Comparison of ENCODE assay signal across 8 cellular contexts in the genomic region with DNA sequence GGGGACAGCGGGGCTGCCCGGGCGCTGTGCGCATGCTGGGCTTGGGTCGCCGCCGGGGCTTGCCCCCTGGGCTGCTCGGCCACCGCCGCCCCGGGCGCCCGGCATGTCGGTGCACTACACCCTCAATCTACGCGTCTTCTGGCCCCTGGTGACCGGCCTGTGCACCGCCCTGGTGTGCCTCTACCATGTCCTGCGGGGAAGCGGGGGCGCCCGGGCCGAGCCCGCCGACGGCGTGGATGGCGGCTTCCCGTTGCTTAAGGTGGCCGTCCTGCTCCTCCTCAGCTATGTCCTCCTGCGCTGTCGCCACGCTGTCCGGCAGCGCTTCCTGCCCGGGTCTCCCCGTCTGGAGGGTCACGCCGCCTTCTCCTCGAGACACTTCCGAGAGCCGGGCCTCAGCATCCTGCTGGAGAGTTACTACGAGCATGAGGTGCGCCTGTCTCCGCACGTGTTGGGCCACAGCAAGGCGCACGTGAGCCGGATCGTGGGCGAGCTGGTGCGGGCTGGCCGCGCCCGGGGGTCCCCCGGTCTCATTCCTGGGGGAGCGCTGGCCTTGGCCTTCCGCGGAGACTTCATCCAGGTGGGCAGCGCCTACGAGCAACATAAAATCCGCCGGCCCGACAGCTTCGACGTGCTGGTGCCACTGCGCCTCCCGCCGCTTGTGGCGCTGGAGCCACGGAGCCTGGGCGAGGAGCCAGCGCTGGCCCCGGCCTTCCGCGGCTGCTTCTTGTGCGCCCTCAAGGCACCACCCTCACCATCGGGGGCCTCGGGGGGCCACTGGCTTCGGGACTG. TPM values are rescaled to one million over a fixed set of nuclear protein-coding genes. Genes with fewer than 3 reads are reported as not detected.
A peak's percentile ranks its signal among the peaks of the same experiment; 100 is the strongest.
DNase-seq lines count a peak whose midpoint lies in the region; FAIRE-seq and TF ChIP-seq lines count a peak whose summit lies in the region.

No MANE protein-coding gene starts in this region.

- H3K27me3 Mint-ChIP-seq in mesothelial cell of epicardium (ENCODE audit: low read depth), result no peaks in the 10 kb centered on the region

- H3K4me3 Mint-ChIP-seq in mesothelial cell of epicardium, result peak overlapping the region; percentile 76

- peak overlapping the region; percentile 56 for H3K4me3 ChIP-seq in SJCRH30
- H3K4me3 ChIP-seq in endothelial cell of umbilical vein (replicated peaks in 1 of 3; ENCODE audit: insufficient read depth in 1 of 3, low read depth in 1 of 3, low read length in 3 of 3), result peak overlapping the region; percentile 12 to 66 (median 44)
- H3K4me3 ChIP-seq in vagina, result peak overlapping the region; percentile 67 to 84

- H2AFZ ChIP-seq in endothelial cell of umbilical vein (ENCODE audit: low read depth, low read length), result peak overlapping the region; percentile 10

- no peaks in the 10 kb centered on the region for H3K36me3 ChIP-seq in SJCRH30
- peaks cover 4 to 8% of the 10 kb centered on the region in 2 experiments for H3K36me3 ChIP-seq in endothelial cell of umbilical vein (ENCODE audit: control insufficient read depth in 2 of 2, extremely low read depth in 1 of 2, insufficient read depth in 2 of 2, low read length in 2 of 2)
- no peaks in the 10 kb centered on the region for H3K36me3 ChIP-seq in vagina

- peak; percentile 77 for FAIRE-seq in endothelial cell of umbilical vein (lab: Jason Lieb, UNC)

- POLR2A ChIA-PET in endothelial cell of umbilical vein (lab: Charles Lee), result interaction anchor here (1.0 to 2.1 kb wide), 3 partner anchors 20 to 28 kb away, joined by 3 to 15 read pairs (median 6); no protein-coding TSS in a partner anchor

- CTCF ChIA-PET in endothelial cell of umbilical vein (lab: Charles Lee), result interaction anchor here (0.7 to 3.5 kb wide), 9 partner anchors 9 to 313 kb away, joined by 3 to 37 read pairs (median 7); a partner anchor contains a TSS

- peaks cover 46% of the 10 kb centered on the region for H3K79me2 ChIP-seq in endothelial cell of umbilical vein (ENCODE audit: control insufficient read depth, insufficient read depth, low read length)

- dilution Hi-C loops in endothelial cell of umbilical vein (cut with MboI; ENCODE audit: extremely low pct_ligation_motif_present, low sequenced_read_pairs), result loop anchor here (25.0 kb wide), 1 partner anchor 327 kb away; a partner anchor contains a TSS

- intact Hi-C loops in endothelial cell of umbilical vein (cut with micrococcal nuclease) (loop anchor here (1.0 to 10.0 kb wide), 6 partner anchors 28 to 408 kb away; a partner anchor contains a TSS), vagina (cut with DNase I) (no loop called here)

- H3K9me1 ChIP-seq in endothelial cell of umbilical vein (replicated peaks; ENCODE audit: control insufficient read depth, extremely low read depth, insufficient read depth, low read length), result no peaks in the 10 kb centered on the region

- H3K36me3 Mint-ChIP-seq in mesothelial cell of epicardium, result peaks cover 2% of the 10 kb centered on the region

- peak overlapping the region; percentile 88 for H3K9ac ChIP-seq in endothelial cell of umbilical vein (replicated peaks; ENCODE audit: extremely low read depth, insufficient read depth, low read length)

- no TSS peak for BruUV-seq in endothelial cell of umbilical vein (replicated peaks; lab: Mats Ljungman, UMichigan)

- TF ChIP-seq POLR2A in endothelial cell of umbilical vein (IDR thresholded peaks at IDR 0.05; ENCODE audit: low read depth, low read length), result no peak
- TF ChIP-seq POLR2A in vagina (IDR thresholded peaks at IDR 0.05), result no peak

- TF ChIP-seq CTCF in GM13977 (IDR thresholded peaks at IDR 0.05; ENCODE audit: extremely low read depth, insufficient read depth, missing control alignments) (peak; percentile 13), endothelial cell of umbilical vein (IDR thresholded peaks at IDR 0.05; ENCODE audit: extremely low read depth in 1 of 2, insufficient read depth in 1 of 2, low read depth in 1 of 2, low read length in 2 of 2) (peak in 1 of 2 donors; percentile 48), mesothelial cell of epicardium (IDR thresholded peaks at IDR 0.05; ENCODE audit: unreplicated experiment) (no peak), vagina (IDR thresholded peaks at IDR 0.05) (no peak)

- in situ Hi-C loops in GM13977 (cut with MboI; ENCODE audit: low pct_unique_long_range_greater_than_20kb, low sequenced_read_pairs, unreplicated experiment), result no loop called here

- peak overlapping the region; percentile 75 for H3K27ac Mint-ChIP-seq in mesothelial cell of epicardium

- H3K27ac ChIP-seq in SJCRH30 (no peak overlapping the region), endothelial cell of umbilical vein (ENCODE audit: insufficient read depth, low read depth, low read length) (peak overlapping the region; percentile 89), vagina (peak overlapping the region; percentile 94)

- no peaks in the 10 kb centered on the region for H3K9me3 Mint-ChIP-seq in mesothelial cell of epicardium

- H3K27me3 ChIP-seq in SJCRH30 (no peaks in the 10 kb centered on the region), endothelial cell of umbilical vein (ENCODE audit: control insufficient read depth in 2 of 2, insufficient read depth in 2 of 2, low read length in 2 of 2) (no peaks in the 10 kb centered on the region), vagina (no peaks in the 10 kb centered on the region)

- H4K20me1 ChIP-seq in endothelial cell of umbilical vein (replicated peaks; ENCODE audit: control insufficient read depth, extremely low read depth, insufficient read depth, low read length), result no peaks in the 10 kb centered on the region

- peaks cover 27% of the 10 kb centered on the region for H3K4me1 ChIP-seq in SJCRH30
- peaks cover 46% of the 10 kb centered on the region for H3K4me1 ChIP-seq in endothelial cell of umbilical vein (ENCODE audit: control insufficient read depth, extremely low read depth, insufficient read depth, low read length)
- peaks cover 62% of the 10 kb centered on the region for H3K4me1 ChIP-seq in vagina

- DNase-seq in A172 (ENCODE audit: low spot score) (peak; percentile 43), GM13977 (ENCODE audit: low spot score) (peak; percentile 75), SJCRH30 (no peak), endothelial cell of umbilical vein (ENCODE audit: low read depth, low spot score) (peak; percentile 79), mesothelial cell of epicardium (ENCODE audit: low spot score in 2 of 2, unreplicated experiment in 2 of 2) (no peak), vagina (ENCODE audit: extremely low spot score in 2 of 2) (no peak), SKM-1 treated with dmso at 0.1 percent for 144 hours (lab: John Stamatoyannopoulos, UW; ENCODE audit: unreplicated experiment) (no peak), SIG-M5 (lab: John Stamatoyannopoulos, UW) (no peak)

- no peaks in the 10 kb centered on the region for H3K9me3 ChIP-seq in SJCRH30 (replicated peaks)
- no peaks in the 10 kb centered on the region for H3K9me3 ChIP-seq in endothelial cell of umbilical vein (replicated peaks; ENCODE audit: control insufficient read depth, insufficient read depth, low read length)
- H3K9me3 ChIP-seq in vagina, result no peaks in the 10 kb centered on the region

- H3K4me1 Mint-ChIP-seq in mesothelial cell of epicardium, result peaks cover 34% of the 10 kb centered on the region

- peak overlapping the region; percentile 72 for H3K4me2 ChIP-seq in endothelial cell of umbilical vein (ENCODE audit: insufficient read depth, low read length)

TF ChIP-seq in endothelial cell of umbilical vein, 7 proteins besides CTCF, POLR2A, EP300 and RAD21 (continues in another document):
- TF ChIP-seq GATA2 (IDR thresholded peaks at IDR 0.05; ENCODE audit: insufficient read depth, insufficient read length, low read depth, low read length), result no peak

RNA-seq across cellular contexts. Expression of a gene that starts 0.8 kb away (rescaled TPM):
- 24.1 and 30.8 TPM in 2 replicates for total RNA-seq in A172 (2014; rRNA removed; shearing (Covaris generic))
- total RNA-seq in SJCRH30 (2014; rRNA removed; shearing (Covaris generic)), result 3.5 and 3.6 TPM in 2 replicates
- total RNA-seq in endothelial cell of umbilical vein (40.8 and 43.2 TPM in 2 replicates), mesothelial cell of epicardium (39.2 to 40.0 TPM (median 39.3 TPM) in 3 replicates), vagina (71.2 TPM)
- 10.9 and 12.0 TPM in 2 replicates for polyA plus RNA-seq in endothelial cell of umbilical vein
- polyA plus RNA-seq in endothelial cell of umbilical vein (2011; cell fraction: cytosol; rRNA removed), result 7.2 and 8.5 TPM in 2 replicates
- 9.0 and 10.3 TPM in 2 replicates for polyA plus RNA-seq in endothelial cell of umbilical vein (2011; cell fraction: nucleus; rRNA removed)
- polyA plus RNA-seq in endothelial cell of umbilical vein (2012), result 11.4 and 11.9 TPM in 2 replicates
- polyA minus RNA-seq in endothelial cell of umbilical vein, result 18.0 and 20.2 TPM in 2 replicates
- polyA minus RNA-seq in endothelial cell of umbilical vein (2011; cell fraction: cytosol; rRNA and poly(A)+ RNA removed), result 34.2 TPM
- 15.6 and 27.4 TPM in 2 replicates for polyA minus RNA-seq in endothelial cell of umbilical vein (2011; cell fraction: nucleus; rRNA and poly(A)+ RNA removed)

RNA-seq across cellular contexts. Expression of a gene that starts 47.1 kb away (rescaled TPM):
- 39.0 and 50.5 TPM in 2 replicates for total RNA-seq in A172 (2014; rRNA removed; shearing (Covaris generic))
- total RNA-seq in SJCRH30 (2014; rRNA removed; shearing (Covaris generic)), result 16.8 and 21.5 TPM in 2 replicates
- total RNA-seq in endothelial cell of umbilical vein (22.1 and 24.2 TPM in 2 replicates), mesothelial cell of epicardium (29.2 to 31.7 TPM (median 31.3 TPM) in 3 replicates), vagina (15.5 TPM)
- 11.1 and 12.9 TPM in 2 replicates for polyA plus RNA-seq in endothelial cell of umbilical vein
- polyA plus RNA-seq in endothelial cell of umbilical vein (2011; cell fraction: cytosol; rRNA removed), result 18.0 and 23.7 TPM in 2 replicates
- 16.6 and 19.3 TPM in 2 replicates for polyA plus RNA-seq in endothelial cell of umbilical vein (2011; cell fraction: nucleus; rRNA removed)
- polyA plus RNA-seq in endothelial cell of umbilical vein (2012), result 13.7 and 15.5 TPM in 2 replicates
- polyA minus RNA-seq in endothelial cell of umbilical vein, result 15.0 and 18.4 TPM in 2 replicates
- 17.8 TPM for polyA minus RNA-seq in endothelial cell of umbilical vein (2011; cell fraction: cytosol; rRNA and poly(A)+ RNA removed)
- polyA minus RNA-seq in endothelial cell of umbilical vein (2011; cell fraction: nucleus; rRNA and poly(A)+ RNA removed), result 17.6 and 24.2 TPM in 2 replicates

RNA-seq across cellular contexts. Expression of a gene that starts 53.5 kb away (rescaled TPM):
- total RNA-seq in A172 (2014; rRNA removed; shearing (Covaris generic)), result 0.55 and 1.3 TPM in 2 replicates
- total RNA-seq in SJCRH30 (2014; rRNA removed; shearing (Covaris generic)), result 10.6 and 11.3 TPM in 2 replicates
- total RNA-seq in endothelial cell of umbilical vein (1.8 and 1.9 TPM in 2 replicates), mesothelial cell of epicardium (7.4 to 8.6 TPM (median 7.5 TPM) in 3 replicates), vagina (13.3 TPM)
- polyA plus RNA-seq in endothelial cell of umbilical vein, result 2.8 and 4.2 TPM in 2 replicates
- 1.1 and 1.2 TPM in 2 replicates for polyA plus RNA-seq in endothelial cell of umbilical vein (2011; cell fraction: cytosol; rRNA removed)
- 3.4 and 4.0 TPM in 2 replicates for polyA plus RNA-seq in endothelial cell of umbilical vein (2011; cell fraction: nucleus; rRNA removed)
- polyA plus RNA-seq in endothelial cell of umbilical vein (2012), result 0.62 and 0.93 TPM in 2 replicates
- polyA minus RNA-seq in endothelial cell of umbilical vein, result 3.9 and 4.9 TPM in 2 replicates
- polyA minus RNA-seq in endothelial cell of umbilical vein (2011; cell fraction: cytosol; rRNA and poly(A)+ RNA removed), result not detected
- polyA minus RNA-seq in endothelial cell of umbilical vein (2011; cell fraction: nucleus; rRNA and poly(A)+ RNA removed), result 2.8 and 2.9 TPM in 2 replicates

Comparison
In these comparisons a context has a peak if more than half of its experiments do, and no peak if none do; other contexts are left out.
1. DNase-seq: peak in A172 (single experiment), GM13977 (single experiment) and endothelial cell of umbilical vein (single experiment); none in SJCRH30 (0 of 2), mesothelial cell of epicardium (0 of 2), vagina (0 of 2), SKM-1 treated with dmso at 0.1 percent for 144 hours (single experiment) and SIG-M5 (single experiment).
2. Peak in every context shown above with its lines, with median percentiles within 50 percentile points of each other: H3K4me3 ChIP-seq.